Comparison of ENCODE assay signal across 16 cellular contexts in genomic region chr13:73991884-73992283, GRCh38.
DNase-seq lines count a peak whose midpoint lies in the region; ATAC-seq and TF ChIP-seq lines count a peak whose summit lies in the region.
"Had no signal": no experiment of that assay in that cellular context is flagged by ENCODE, and none has a peak within 500 bp of the region (broad histone marks: within the 10 kb centered on the region; RNA-seq: fewer than 3 reads in every experiment).

No MANE protein-coding gene starts in this region.

- ATAC-seq in GM19351 (IDR thresholded peaks at IDR 0.05; ENCODE audit: unreplicated experiment): peak; percentile 33
- no peak for ATAC-seq in WTC11
- ATAC-seq in GM23338: no peak
- ATAC-seq: activated CD8-positive, alpha-beta T cell treated with anti-CD3 and anti-CD28 coated beads for 36 hours; gastrocnemius medialis; Right ventricle myocardium inferior had no signal

- H3K36me3 Mint-ChIP-seq in WTC11: no peaks in the 10 kb centered on the region
- H3K36me3 Mint-ChIP-seq in GM23338 (ENCODE audit: low read depth): no peaks in the 10 kb centered on the region; the same call in 2 of the 3 replicates
- H3K36me3 Mint-ChIP-seq in HFFc6 (ENCODE audit: low read depth): peaks cover 21% of the 10 kb centered on the region

- no peak overlapping the region for H3K4me3 ChIP-seq in GM23338
- H3K4me3 ChIP-seq: gastrocnemius medialis had no signal

- H3K27me3 ChIP-seq in GM23338 (ENCODE audit: insufficient read depth): no peaks in the 10 kb centered on the region
- H3K27me3 ChIP-seq: gastrocnemius medialis had no signal

- no peaks in the 10 kb centered on the region for H3K36me3 ChIP-seq in GM23338 (ENCODE audit: insufficient read depth)
- H3K36me3 ChIP-seq: gastrocnemius medialis had no signal

- POLR2A ChIA-PET in WTC11 (lab: Charles Lee): no interaction called here

- no peaks in the 10 kb centered on the region for H4K20me1 ChIP-seq in GM23338 (replicated peaks; ENCODE audit: insufficient read depth)

- H3K9me3 Mint-ChIP-seq in WTC11 (no peaks in the 10 kb centered on the region), GM23338 (no peaks in the 10 kb centered on the region), HFFc6 (no peaks in the 10 kb centered on the region)
- H3K9me3 Mint-ChIP-seq: activated CD8-positive, alpha-beta T cell treated with anti-CD3 and anti-CD28 coated beads for 36 hours; endodermal cell; immature natural killer cell had no signal

- no peak overlapping the region for H3K27ac ChIP-seq in GM23338 (ENCODE audit: low read depth)
- H3K27ac ChIP-seq: gastrocnemius medialis had no signal

- H3K4me3 Mint-ChIP-seq in WTC11: no peak overlapping the region
- H3K4me3 Mint-ChIP-seq in GM23338: no peak overlapping the region
- no peak overlapping the region for H3K4me3 Mint-ChIP-seq in HFFc6
- H3K4me3 Mint-ChIP-seq: activated CD8-positive, alpha-beta T cell treated with anti-CD3 and anti-CD28 coated beads for 36 hours; endodermal cell; immature natural killer cell had no signal

- H3K4me1 ChIP-seq in GM23338 (ENCODE audit: insufficient read depth): peaks cover 10% of the 10 kb centered on the region; the same call in 1 of the 2 replicates

- CTCF ChIA-PET in WTC11 (lab: Charles Lee): no interaction called here

- TF ChIP-seq CTCF in WTC11 (IDR thresholded peaks at IDR 0.05) (no peak), GM23338 (conservative IDR thresholded peaks at IDR 0.05; ENCODE audit: low read depth in 2 of 2) (no peak), HFFc6 (IDR thresholded peaks at IDR 0.05) (no peak)

- no peaks in the 10 kb centered on the region for H3K79me2 ChIP-seq in GM23338 (replicated peaks; ENCODE audit: insufficient read depth)

- H3K27me3 Mint-ChIP-seq in WTC11 (ENCODE audit: low read depth) (no peaks in the 10 kb centered on the region), GM23338 (ENCODE audit: insufficient read depth, low read depth, poor library complexity) (peaks cover 2% of the 10 kb centered on the region), HFFc6 (ENCODE audit: insufficient read depth) (no peaks in the 10 kb centered on the region; the same call in 1 of the 2 replicates)
- H3K27me3 Mint-ChIP-seq: activated CD8-positive, alpha-beta T cell treated with anti-CD3 and anti-CD28 coated beads for 36 hours had no signal

- H3K4me1 Mint-ChIP-seq in WTC11 (peaks cover 45% of the 10 kb centered on the region), GM23338 (peaks cover 39% of the 10 kb centered on the region), HFFc6 (ENCODE audit: low read depth) (peaks cover 13% of the 10 kb centered on the region; the same call in 1 of the 2 replicates)

- H3K27ac Mint-ChIP-seq in WTC11 (peak overlapping the region; percentile 18), GM23338 (no peak overlapping the region), HFFc6 (no peak overlapping the region)
- H3K27ac Mint-ChIP-seq: activated CD8-positive, alpha-beta T cell treated with anti-CD3 and anti-CD28 coated beads for 36 hours; endodermal cell had no signal

- no peak overlapping the region for H3K4me2 ChIP-seq in GM23338

- DNase-seq in DMS153 (lab: John Stamatoyannopoulos, UW): peak; percentile 74
- DNase-seq in NCI-H146 treated with DMSO at 0.1 percent for 48 hours (lab: John Stamatoyannopoulos, UW; ENCODE audit: unreplicated experiment): peak; percentile 90
- no peak for DNase-seq in WTC11 (ENCODE audit: low spot score)
- DNase-seq in GM23338 (ENCODE audit: low spot score): no peak
- DNase-seq in activated T-cell treated with anti-CD3 and anti-CD28 coated beads for 4 hours: no peak
- no peak for DNase-seq in NCI-H2029 treated with DMSO at 0.1 percent for 48 hours (lab: John Stamatoyannopoulos, UW)
- DNase-seq in HFFc6: no peak
- DNase-seq: activated CD8-positive, alpha-beta T cell treated with anti-CD3 and anti-CD28 coated beads for 36 hours; activated gamma-delta T cell; AML-193; endodermal cell; gastrocnemius medialis; immature natural killer cell; stimulated activated naive CD4-positive, alpha-beta T cell treated with Interleukin-2 at 50 U/mL for 16 hours had no signal

- no peaks in the 10 kb centered on the region for H3F3A ChIP-seq in GM23338 (replicated peaks; ENCODE audit: low read depth)

- no peaks in the 10 kb centered on the region for H3K9me2 ChIP-seq in GM23338 (ENCODE audit: insufficient read depth)

- H2AFZ ChIP-seq in GM23338: no peak overlapping the region

TF ChIP-seq in WTC11, 78 proteins besides CTCF, POLR2A, EP300 and RAD21:
- TF ChIP-seq ZNF263 (CRISPR knock-in tag; IDR thresholded peaks at IDR 0.05; ENCODE audit: low read depth): no peak
- no peak for TF ChIP-seq SP1 (CRISPR knock-in tag; conservative IDR thresholded peaks at IDR 0.05)
- no peak for TF ChIP-seq IRF2 (CRISPR knock-in tag; IDR thresholded peaks at IDR 0.05; ENCODE audit: borderline replicate concordance, low read depth)
- TF ChIP-seq, protein P1, sequence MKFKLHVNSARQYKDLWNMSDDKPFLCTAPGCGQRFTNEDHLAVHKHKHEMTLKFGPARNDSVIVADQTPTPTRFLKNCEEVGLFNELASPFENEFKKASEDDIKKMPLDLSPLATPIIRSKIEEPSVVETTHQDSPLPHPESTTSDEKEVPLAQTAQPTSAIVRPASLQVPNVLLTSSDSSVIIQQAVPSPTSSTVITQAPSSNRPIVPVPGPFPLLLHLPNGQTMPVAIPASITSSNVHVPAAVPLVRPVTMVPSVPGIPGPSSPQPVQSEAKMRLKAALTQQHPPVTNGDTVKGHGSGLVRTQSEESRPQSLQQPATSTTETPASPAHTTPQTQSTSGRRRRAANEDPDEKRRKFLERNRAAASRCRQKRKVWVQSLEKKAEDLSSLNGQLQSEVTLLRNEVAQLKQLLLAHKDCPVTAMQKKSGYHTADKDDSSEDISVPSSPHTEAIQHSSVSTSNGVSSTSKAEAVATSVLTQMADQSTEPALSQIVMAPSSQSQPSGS (CRISPR knock-in tag; IDR thresholded peaks at IDR 0.05; ENCODE audit: borderline replicate concordance, low read depth): no peak
- no peak for TF ChIP-seq JAZF1 (CRISPR knock-in tag; IDR thresholded peaks at IDR 0.05)
- TF ChIP-seq NFATC4 (CRISPR knock-in tag; IDR thresholded peaks at IDR 0.05): no peak
- no peak for TF ChIP-seq NR2C2 (CRISPR knock-in tag; IDR thresholded peaks at IDR 0.05)
- TF ChIP-seq, protein P2, sequence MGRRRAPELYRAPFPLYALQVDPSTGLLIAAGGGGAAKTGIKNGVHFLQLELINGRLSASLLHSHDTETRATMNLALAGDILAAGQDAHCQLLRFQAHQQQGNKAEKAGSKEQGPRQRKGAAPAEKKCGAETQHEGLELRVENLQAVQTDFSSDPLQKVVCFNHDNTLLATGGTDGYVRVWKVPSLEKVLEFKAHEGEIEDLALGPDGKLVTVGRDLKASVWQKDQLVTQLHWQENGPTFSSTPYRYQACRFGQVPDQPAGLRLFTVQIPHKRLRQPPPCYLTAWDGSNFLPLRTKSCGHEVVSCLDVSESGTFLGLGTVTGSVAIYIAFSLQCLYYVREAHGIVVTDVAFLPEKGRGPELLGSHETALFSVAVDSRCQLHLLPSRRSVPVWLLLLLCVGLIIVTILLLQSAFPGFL (CRISPR knock-in tag; IDR thresholded peaks at IDR 0.05; ENCODE audit: borderline replicate concordance): no peak

Comparison
In these comparisons a context has a peak if more than half of its experiments do, and no peak if none do; other contexts are left out.
1. DNase-seq: peak in DMS153 (single experiment) and NCI-H146 treated with DMSO at 0.1 percent for 48 hours (single experiment); none in WTC11 (single experiment), GM23338 (single experiment), activated T-cell treated with anti-CD3 and anti-CD28 coated beads for 4 hours (single experiment), NCI-H2029 treated with DMSO at 0.1 percent for 48 hours (single experiment) and HFFc6 (single experiment).